Comparison of ENCODE assay signal across 8 cellular contexts in the genomic region with DNA sequence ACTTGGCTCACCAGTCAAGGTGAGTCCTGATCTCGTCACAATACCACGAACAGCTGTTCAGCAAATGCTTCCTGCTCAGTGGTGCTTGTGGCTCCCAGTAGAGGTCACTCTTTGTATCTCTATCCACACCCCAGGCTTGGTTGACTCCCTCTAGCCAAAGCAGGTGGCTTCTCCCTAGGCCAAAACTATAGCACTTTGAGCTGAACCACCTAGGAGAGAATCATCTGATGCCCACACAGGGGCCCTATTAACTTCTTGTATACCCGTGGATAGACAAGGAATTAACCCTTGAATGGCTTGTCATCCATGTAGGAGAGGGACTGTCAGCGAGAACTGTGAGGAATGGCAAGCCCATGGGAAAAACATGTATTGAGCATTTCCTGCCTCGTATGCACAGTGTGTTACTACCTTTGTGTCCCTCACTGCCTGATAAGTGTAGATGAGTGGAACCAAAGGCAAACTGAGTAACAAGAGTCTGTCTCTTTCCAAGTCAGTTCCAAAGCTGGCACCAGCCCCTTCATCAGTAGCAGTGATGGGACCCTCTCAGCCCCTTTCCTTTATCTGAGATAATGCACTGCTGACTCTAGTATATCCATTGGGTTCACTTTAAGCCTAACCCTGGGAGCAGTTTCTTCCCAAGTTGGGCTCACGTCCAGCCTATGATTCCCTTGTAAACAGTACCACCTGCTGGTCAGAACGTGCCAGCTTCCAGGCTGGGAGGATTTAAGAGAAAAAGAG. TPM values are rescaled to one million over a fixed set of nuclear protein-coding genes. Genes with fewer than 3 reads are reported as not detected.
DNase-seq lines count a peak whose midpoint lies in the region; ATAC-seq and TF ChIP-seq lines count a peak whose summit lies in the region.

No MANE protein-coding gene starts in this region.

- peak; percentile 94 for ATAC-seq in gastrocnemius medialis
- no peak for ATAC-seq in HG02884 (IDR thresholded peaks at IDR 0.05; ENCODE audit: unreplicated experiment)

- TF ChIP-seq POLR2A in gastrocnemius medialis (IDR thresholded peaks at IDR 0.05) = no peak

- TF ChIP-seq CTCF in astrocyte of the spinal cord (IDR thresholded peaks at IDR 0.05; ENCODE audit: low read depth, low read length) (peak; percentile 89), gastrocnemius medialis (IDR thresholded peaks at IDR 0.05 in 4 of 5, conservative IDR thresholded peaks at IDR 0.05 in 1 of 5) (peak; percentile 83 to 89 (median 87))

- no peaks in the 10 kb centered on the region for H3K9me3 ChIP-seq in gastrocnemius medialis

- peaks cover 16 to 41% of the 10 kb centered on the region in 2 donors for H3K4me1 ChIP-seq in gastrocnemius medialis

- intact Hi-C loops in gastrocnemius medialis (cut with DNase I; ENCODE audit: low total_unique reads) = loop anchor here (1.0 to 5.0 kb wide), 6 partner anchors 59 to 277 kb away; a partner anchor contains a TSS

- in situ Hi-C loops in astrocyte of the spinal cord (cut with HindIII; ENCODE audit: low sequenced_read_pairs) = no loop called here
- in situ Hi-C loops in gastrocnemius medialis (cut with MboI; ENCODE audit: low sequenced_read_pairs in 4 of 4) = loop anchor here (10.0 to 25.0 kb wide), 3 partner anchors 125 to 135 kb away; no protein-coding TSS in a partner anchor

- H3K4me3 ChIP-seq in astrocyte of the spinal cord (ENCODE audit: low read depth, low read length) (no peak overlapping the region), gastrocnemius medialis (no peak overlapping the region)

- peak overlapping the region; percentile 55 to 72 (median 64) for H3K27ac ChIP-seq in gastrocnemius medialis

- H3K36me3 ChIP-seq in gastrocnemius medialis = peaks cover 0 to 7% of the 10 kb centered on the region in 2 donors

- H3K27me3 ChIP-seq in gastrocnemius medialis = no peaks in the 10 kb centered on the region

- peak; percentile 79 for DNase-seq in D341Med (ENCODE audit: low spot score)
- peak; percentile 72 for DNase-seq in H4 (ENCODE audit: low spot score)
- DNase-seq in NCI-H146 treated with DMSO at 0.1 percent for 48 hours (lab: John Stamatoyannopoulos, UW; ENCODE audit: unreplicated experiment) = peak; percentile 44
- DNase-seq in T-helper 2 cell = peak in 4 of 5 experiments; percentile 12 to 64 (median 28)
- peak; percentile 86 for DNase-seq in astrocyte of the spinal cord (ENCODE audit: low read depth, low spot score)
- DNase-seq in hippocampal formation (lab: John Stamatoyannopoulos, UW) = peak; percentile 75 to 80
- peak; percentile 66 to 72 for DNase-seq in gastrocnemius medialis

RNA-seq across cellular contexts. Expression of a gene that starts 42.5 kb away (rescaled TPM):
- 124 and 131 TPM in 2 replicates for total RNA-seq in H4 (2014; rRNA removed; shearing (Covaris generic))
- total RNA-seq in gastrocnemius medialis = 10 to 100 TPM; 79.0 to 85.2 (median 83.9) TPM

Comparison
In these comparisons a context has a peak if more than half of its experiments do, and no peak if none do; other contexts are left out.
1. DNase-seq: peak in every context shown above with its lines; median percentile 86 in astrocyte of the spinal cord; 79 in D341Med; 78 in hippocampal formation; 72 in H4; 69 in gastrocnemius medialis; 44 in NCI-H146 treated with DMSO at 0.1 percent for 48 hours; 28 in T-helper 2 cell.